1 cellular context compared by ENCODE assay signal in the genomic region with DNA sequence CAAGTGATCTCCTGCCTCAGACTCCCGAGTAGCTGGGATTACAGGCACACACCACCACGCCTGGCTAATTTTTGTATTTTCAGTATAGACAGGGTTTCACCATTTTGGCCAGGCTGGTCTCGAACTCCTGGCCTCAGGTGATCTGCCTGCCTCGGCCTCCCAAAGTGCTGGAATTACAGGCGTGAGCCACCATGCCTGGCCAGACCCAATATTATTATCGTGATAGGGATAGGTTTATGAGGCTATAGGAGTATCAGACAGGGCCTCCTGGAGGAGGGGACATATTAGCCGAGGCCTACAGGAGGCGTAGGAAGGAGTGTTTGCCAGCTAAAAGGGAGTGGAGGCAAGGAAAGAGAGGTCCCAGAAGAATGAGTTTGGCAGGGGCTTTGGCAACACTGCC.
A peak's percentile ranks its signal among the peaks of the same experiment; 100 is the strongest.
TF ChIP-seq lines count a peak whose summit lies in the region.

No MANE protein-coding gene starts in this region.

TF ChIP-seq in K562, 482 proteins besides CTCF, POLR2A, EP300 and RAD21:
- 0 out of 2 replicates have a peak, but pooled peaks have one; percentile 17 for TF ChIP-seq MIER1 (IDR thresholded peaks at IDR 0.05; ENCODE audit: low read depth)
- TF ChIP-seq ZFX (CRISPR knock-in tag; IDR thresholded peaks at IDR 0.05) = peak; percentile 46; the same call in 1 of the 2 replicates
- 0 out of 2 replicates have a peak, but pooled peaks have one; percentile 9 for TF ChIP-seq BCOR (IDR thresholded peaks at IDR 0.05)
- peak; percentile 40; the same call in 1 of the 2 replicates for TF ChIP-seq ADNP (tag; IDR thresholded peaks at IDR 0.05)
